Comparison of ENCODE assay signal across 1 cellular context in the genomic region with DNA sequence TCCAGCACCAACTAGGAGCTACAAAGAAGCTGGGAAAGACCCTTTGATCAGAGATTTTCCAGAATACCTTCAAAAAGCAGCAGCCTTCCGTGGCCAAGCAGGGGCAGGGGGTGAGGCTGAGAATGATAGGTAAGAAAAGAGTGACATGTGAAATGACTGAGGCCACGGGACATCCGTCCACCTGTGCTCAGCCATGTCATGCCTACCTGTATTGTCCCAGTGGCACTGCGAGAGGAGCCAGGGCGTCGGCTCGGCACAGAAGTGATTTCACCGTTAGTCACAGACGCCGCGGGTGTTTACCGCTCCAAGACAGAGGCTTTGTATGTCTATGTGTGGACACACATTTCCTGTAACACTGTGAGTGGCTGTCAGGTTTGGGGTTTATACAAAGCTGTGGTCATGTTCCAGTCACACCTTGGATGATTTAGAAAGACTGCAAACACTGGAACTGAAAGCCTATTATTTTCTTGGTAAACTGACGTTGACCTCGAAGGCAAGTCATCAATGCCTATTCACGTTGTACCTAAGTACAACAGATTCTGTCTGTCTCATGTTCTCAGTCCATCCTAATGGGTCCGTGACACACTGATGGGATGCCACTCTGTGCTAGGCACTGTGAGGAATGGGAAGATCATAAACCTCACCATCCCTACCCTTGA.
TF ChIP-seq lines count a peak whose summit lies in the region.

No MANE protein-coding gene starts in this region.

TF ChIP-seq in HepG2, 621 proteins besides CTCF, POLR2A, EP300 and RAD21 (continued from another document and continues in another):
- TF ChIP-seq ZFP36L2 (CRISPR knock-in tag; IDR thresholded peaks at IDR 0.05) (no peak), ZNF230 (CRISPR knock-in tag; IDR thresholded peaks at IDR 0.05) (peak; percentile 61; the same call in 1 of the 2 replicates), TEAD3 (CRISPR knock-in tag; optimal IDR thresholded peaks at IDR 0.05; ENCODE audit: borderline replicate concordance) (peak; percentile 78), KLF9 (CRISPR knock-in tag; IDR thresholded peaks at IDR 0.05; ENCODE audit: low read depth) (no peak), BCL6 (CRISPR knock-in tag; IDR thresholded peaks at IDR 0.05) (peak; percentile 89), SMAD3 (CRISPR knock-in tag; IDR thresholded peaks at IDR 0.05) (peak; percentile 51; the same call in 1 of the 2 replicates), RXRA (CRISPR knock-in tag; IDR thresholded peaks at IDR 0.05) (peak; percentile 85; the same call in 1 of the 2 replicates), ZNF432 (CRISPR knock-in tag; IDR thresholded peaks at IDR 0.05; ENCODE audit: borderline replicate concordance) (no peak), REXO4 (CRISPR knock-in tag; IDR thresholded peaks at IDR 0.05; ENCODE audit: borderline replicate concordance) (no peak), REPIN1 (CRISPR knock-in tag; IDR thresholded peaks at IDR 0.05; ENCODE audit: borderline replicate concordance, low read depth) (no peak; the same call in 1 of the 2 replicates), FLYWCH1 (CRISPR knock-in tag; IDR thresholded peaks at IDR 0.05) (no peak), ZEB1 (IDR thresholded peaks at IDR 0.05; ENCODE audit: insufficient replicate concordance, low read depth) (peak; percentile 85), HES4 (CRISPR knock-in tag; IDR thresholded peaks at IDR 0.05; ENCODE audit: borderline replicate concordance) (no peak), ISL2 (CRISPR knock-in tag; IDR thresholded peaks at IDR 0.05) (peak; percentile 80), RERE (CRISPR knock-in tag; IDR thresholded peaks at IDR 0.05; ENCODE audit: low read depth) (peak; percentile 55), XRCC5 (optimal IDR thresholded peaks at IDR 0.05; ENCODE audit: low read length) (peak; percentile 78), ZSCAN5A (CRISPR knock-in tag; IDR thresholded peaks at IDR 0.05; ENCODE audit: borderline replicate concordance) (peak; percentile 52; the same call in 1 of the 2 replicates), ZNF264 (CRISPR knock-in tag; IDR thresholded peaks at IDR 0.05) (no peak), ZNF335 (CRISPR knock-in tag; IDR thresholded peaks at IDR 0.05) (peak; percentile 83), TFE3 (CRISPR knock-in tag; IDR thresholded peaks at IDR 0.05) (peak; percentile 56; the same call in 1 of the 2 replicates), ZNF672 (CRISPR knock-in tag; IDR thresholded peaks at IDR 0.05) (no peak), FOXA1 (IDR thresholded peaks at IDR 0.05) (no peak), FOXA1 (CRISPR knock-in tag; IDR thresholded peaks at IDR 0.05) (peak; percentile 87), NCOR1 (IDR thresholded peaks at IDR 0.05; ENCODE audit: borderline replicate concordance, low read length) (no peak), PATZ1 (CRISPR knock-in tag; IDR thresholded peaks at IDR 0.05) (peak; percentile 11; the same call in 1 of the 2 replicates), CEBPG (CRISPR knock-in tag; IDR thresholded peaks at IDR 0.05) (peak; percentile 62), ZFP82 (CRISPR knock-in tag; IDR thresholded peaks at IDR 0.05; ENCODE audit: borderline replicate concordance) (no peak), HNRNPK (IDR thresholded peaks at IDR 0.05; ENCODE audit: low read depth, low read length, poor library complexity, severe bottlenecking) (no peak), ZNF441 (CRISPR knock-in tag; IDR thresholded peaks at IDR 0.05; ENCODE audit: borderline replicate concordance) (no peak), HNF1B (CRISPR knock-in tag; IDR thresholded peaks at IDR 0.05) (0 out of 2 replicates have a peak, but pooled peaks have one; percentile 14), NPAS2 (CRISPR knock-in tag; IDR thresholded peaks at IDR 0.05; ENCODE audit: borderline replicate concordance) (no peak), RFX1 (IDR thresholded peaks at IDR 0.05) (no peak), ZNF644 (CRISPR knock-in tag; IDR thresholded peaks at IDR 0.05; ENCODE audit: low read depth) (peak; percentile 78), TMF1 (CRISPR knock-in tag; IDR thresholded peaks at IDR 0.05; ENCODE audit: low read depth) (no peak), ZNF275 (CRISPR knock-in tag; IDR thresholded peaks at IDR 0.05; ENCODE audit: borderline replicate concordance) (no peak), SNRNP70 (IDR thresholded peaks at IDR 0.05; ENCODE audit: low read depth, low read length) (no peak), POGZ (CRISPR knock-in tag; IDR thresholded peaks at IDR 0.05) (peak; percentile 77), SAP130 (CRISPR knock-in tag; IDR thresholded peaks at IDR 0.05; ENCODE audit: low read depth) (peak; percentile 59), SP5 (CRISPR knock-in tag; IDR thresholded peaks at IDR 0.05; ENCODE audit: borderline replicate concordance, low read depth) (no peak; the same call in 1 of the 2 replicates), NR3C1 (CRISPR knock-in tag; IDR thresholded peaks at IDR 0.05) (no peak), MED8 (CRISPR knock-in tag; IDR thresholded peaks at IDR 0.05; ENCODE audit: insufficient replicate concordance) (peak; percentile 75)
- TF ChIP-seq, protein P1, sequence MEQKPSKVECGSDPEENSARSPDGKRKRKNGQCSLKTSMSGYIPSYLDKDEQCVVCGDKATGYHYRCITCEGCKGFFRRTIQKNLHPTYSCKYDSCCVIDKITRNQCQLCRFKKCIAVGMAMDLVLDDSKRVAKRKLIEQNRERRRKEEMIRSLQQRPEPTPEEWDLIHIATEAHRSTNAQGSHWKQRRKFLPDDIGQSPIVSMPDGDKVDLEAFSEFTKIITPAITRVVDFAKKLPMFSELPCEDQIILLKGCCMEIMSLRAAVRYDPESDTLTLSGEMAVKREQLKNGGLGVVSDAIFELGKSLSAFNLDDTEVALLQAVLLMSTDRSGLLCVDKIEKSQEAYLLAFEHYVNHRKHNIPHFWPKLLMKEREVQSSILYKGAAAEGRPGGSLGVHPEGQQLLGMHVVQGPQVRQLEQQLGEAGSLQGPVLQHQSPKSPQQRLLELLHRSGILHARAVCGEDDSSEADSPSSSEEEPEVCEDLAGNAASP (CRISPR knock-in tag; IDR thresholded peaks at IDR 0.05; ENCODE audit: borderline replicate concordance) = peak; percentile 45; the same call in 1 of the 2 replicates
- TF ChIP-seq, protein P2, sequence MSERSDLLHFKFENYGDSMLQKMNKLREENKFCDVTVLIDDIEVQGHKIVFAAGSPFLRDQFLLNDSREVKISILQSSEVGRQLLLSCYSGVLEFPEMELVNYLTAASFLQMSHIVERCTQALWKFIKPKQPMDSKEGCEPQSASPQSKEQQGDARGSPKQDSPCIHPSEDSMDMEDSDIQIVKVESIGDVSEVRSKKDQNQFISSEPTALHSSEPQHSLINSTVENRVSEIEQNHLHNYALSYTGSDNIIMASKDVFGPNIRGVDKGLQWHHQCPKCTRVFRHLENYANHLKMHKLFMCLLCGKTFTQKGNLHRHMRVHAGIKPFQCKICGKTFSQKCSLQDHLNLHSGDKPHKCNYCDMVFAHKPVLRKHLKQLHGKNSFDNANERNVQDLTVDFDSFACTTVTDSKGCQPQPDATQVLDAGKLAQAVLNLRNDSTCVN (CRISPR knock-in tag; IDR thresholded peaks at IDR 0.05; ENCODE audit: borderline replicate concordance) = 0 out of 2 replicates have a peak, but pooled peaks have one; percentile 32
- TF ChIP-seq, protein P3, sequence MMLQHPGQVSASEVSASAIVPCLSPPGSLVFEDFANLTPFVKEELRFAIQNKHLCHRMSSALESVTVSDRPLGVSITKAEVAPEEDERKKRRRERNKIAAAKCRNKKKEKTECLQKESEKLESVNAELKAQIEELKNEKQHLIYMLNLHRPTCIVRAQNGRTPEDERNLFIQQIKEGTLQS (CRISPR knock-in tag; IDR thresholded peaks at IDR 0.05) = peak; percentile 18
